19 cellular contexts compared by ENCODE assay signal in genomic region chr1:104125226-104125625, GRCh38.
"Had no signal": no experiment of that assay in that cellular context is flagged by ENCODE, and none has a peak within 500 bp of the region (broad histone marks: within the 10 kb centered on the region; RNA-seq: fewer than 3 reads in every experiment).

No MANE protein-coding gene starts in this region.

- H3K4me3 ChIP-seq: heart left ventricle, sigmoid colon, spleen, thoracic aorta, vagina had no signal

- H3K36me3 Mint-ChIP-seq: activated CD8-positive, alpha-beta memory T cell treated with anti-CD3 and anti-CD28 coated beads, Interleukin-2, amount 10 ng/mL, durations not matched to agents 7 days and 5 days; naive thymus-derived CD8-positive, alpha-beta T cell; stimulated activated naive B cell treated with anti-CD40 and anti-IgM and Interleukin-4, amounts not matched to agents 10 μg/mL and 1 μg/mL and 100 μg/mL, for 72 hours had no signal

- DNase-seq: activated CD4-positive, alpha-beta memory T cell treated with anti-CD3 and anti-CD28 coated beads, Interleukin-2, amount 10 ng/mL, durations not matched to agents 7 days and 5 days; activated CD4-positive, alpha-beta T cell treated with anti-CD3 and anti-CD28 coated beads for 48 hours; activated CD4-positive, CD25-positive, alpha-beta regulatory T cell; activated CD8-positive, alpha-beta memory T cell treated with anti-CD3 and anti-CD28 coated beads, Interleukin-2, amount 10 ng/mL, durations not matched to agents 7 days and 5 days; activated naive CD4-positive, alpha-beta T cell; cortex of kidney; heart left ventricle; kidney glomerular epithelial cell; mesendoderm; naive thymus-derived CD8-positive, alpha-beta T cell; sigmoid colon; spleen; stimulated activated CD4-positive, alpha-beta T cell treated with anti-CD3 and anti-CD28 coated beads, Interleukin-4, amount 100 ng/mL, for 4 hours; stimulated activated naive B cell treated with anti-CD40 and anti-IgM and Interleukin-4, amounts not matched to agents 10 μg/mL and 1 μg/mL and 100 μg/mL, for 72 hours had no signal

- H3K9me3 Mint-ChIP-seq: activated CD4-positive, alpha-beta memory T cell treated with anti-CD3 and anti-CD28 coated beads, Interleukin-2, amount 10 ng/mL, durations not matched to agents 7 days and 5 days had no signal

- H3K27me3 ChIP-seq: heart left ventricle, sigmoid colon, spleen, vagina had no signal

- H3K27me3 Mint-ChIP-seq: activated CD4-positive, alpha-beta memory T cell treated with anti-CD3 and anti-CD28 coated beads, Interleukin-2, amount 10 ng/mL, durations not matched to agents 7 days and 5 days; activated CD8-positive, alpha-beta memory T cell treated with anti-CD3 and anti-CD28 coated beads, Interleukin-2, amount 10 ng/mL, durations not matched to agents 7 days and 5 days; central memory CD8-positive, alpha-beta T cell; naive thymus-derived CD8-positive, alpha-beta T cell; stimulated activated naive B cell treated with anti-CD40 and anti-IgM and Interleukin-4, amounts not matched to agents 10 μg/mL and 1 μg/mL and 100 μg/mL, for 72 hours had no signal

- H2AFZ ChIP-seq: parathyroid adenoma had no signal

- H3K9me3 ChIP-seq: heart left ventricle, sigmoid colon, spleen, thoracic aorta, vagina had no signal

- H3K4me3 Mint-ChIP-seq: activated CD4-positive, alpha-beta memory T cell treated with anti-CD3 and anti-CD28 coated beads, Interleukin-2, amount 10 ng/mL, durations not matched to agents 7 days and 5 days; activated CD8-positive, alpha-beta memory T cell treated with anti-CD3 and anti-CD28 coated beads, Interleukin-2, amount 10 ng/mL, durations not matched to agents 7 days and 5 days; central memory CD8-positive, alpha-beta T cell; naive thymus-derived CD8-positive, alpha-beta T cell; stimulated activated naive B cell treated with anti-CD40 and anti-IgM and Interleukin-4, amounts not matched to agents 10 μg/mL and 1 μg/mL and 100 μg/mL, for 72 hours; T-helper 2 cell treated with Interferon-gamma antibody and Interleukin-4, amounts not matched to agents 5 μg/mL and 100 μg/mL, for 36 hours had no signal

- H3K27ac Mint-ChIP-seq: activated CD4-positive, alpha-beta memory T cell treated with anti-CD3 and anti-CD28 coated beads, Interleukin-2, amount 10 ng/mL, durations not matched to agents 7 days and 5 days; activated CD8-positive, alpha-beta memory T cell treated with anti-CD3 and anti-CD28 coated beads, Interleukin-2, amount 10 ng/mL, durations not matched to agents 7 days and 5 days; naive thymus-derived CD8-positive, alpha-beta T cell; stimulated activated naive B cell treated with anti-CD40 and anti-IgM and Interleukin-4, amounts not matched to agents 10 μg/mL and 1 μg/mL and 100 μg/mL, for 72 hours; T-helper 2 cell treated with Interferon-gamma antibody and Interleukin-4, amounts not matched to agents 5 μg/mL and 100 μg/mL, for 36 hours had no signal

- H3K27ac ChIP-seq: heart left ventricle, parathyroid adenoma, sigmoid colon, spleen, thoracic aorta, vagina had no signal

- H3K9ac ChIP-seq: parathyroid adenoma had no signal

- H3K4me1 Mint-ChIP-seq: activated CD4-positive, alpha-beta memory T cell treated with anti-CD3 and anti-CD28 coated beads, Interleukin-2, amount 10 ng/mL, durations not matched to agents 7 days and 5 days; activated CD8-positive, alpha-beta memory T cell treated with anti-CD3 and anti-CD28 coated beads, Interleukin-2, amount 10 ng/mL, durations not matched to agents 7 days and 5 days; central memory CD8-positive, alpha-beta T cell; naive thymus-derived CD8-positive, alpha-beta T cell; stimulated activated naive B cell treated with anti-CD40 and anti-IgM and Interleukin-4, amounts not matched to agents 10 μg/mL and 1 μg/mL and 100 μg/mL, for 72 hours had no signal

- ATAC-seq: activated CD8-positive, alpha-beta memory T cell treated with anti-CD3 and anti-CD28 coated beads, Interleukin-2, amount 10 ng/mL, durations not matched to agents 7 days and 5 days; heart left ventricle; naive thymus-derived CD8-positive, alpha-beta T cell; stimulated activated naive B cell treated with anti-CD40 and anti-IgM and Interleukin-4, amounts not matched to agents 10 μg/mL and 1 μg/mL and 100 μg/mL, for 72 hours had no signal

- H3K36me3 ChIP-seq: heart left ventricle, sigmoid colon, spleen, thoracic aorta, vagina had no signal

- H3K4me1 ChIP-seq: heart left ventricle, parathyroid adenoma, spleen, vagina had no signal
